ENCODE assay signal across 28 cellular contexts in the genomic region with DNA sequence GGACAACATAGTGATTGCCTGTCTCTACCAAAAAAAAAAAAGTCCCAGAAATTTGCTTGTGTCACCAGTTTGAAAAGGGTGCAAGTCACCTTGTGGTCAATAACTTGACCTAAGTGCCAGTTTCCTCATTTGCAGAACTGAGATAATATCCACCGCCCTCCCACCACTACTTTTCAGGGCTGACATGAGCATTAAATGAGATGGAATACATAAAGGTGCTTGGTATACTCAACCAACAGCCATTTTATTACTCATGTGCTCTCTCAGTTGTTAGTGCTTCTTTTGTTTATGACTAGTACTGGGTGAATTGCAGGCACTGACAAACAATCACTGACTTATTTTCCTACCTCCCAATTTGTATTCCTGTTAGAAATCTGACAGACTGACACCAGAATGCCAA.
"Had no signal": no experiment of that assay in that cellular context is flagged by ENCODE, and none has a peak within 500 bp of the region (broad histone marks: within the 10 kb centered on the region; RNA-seq: fewer than 3 reads in every experiment).

No MANE protein-coding gene starts in this region.

- ATAC-seq: esophagus mucosa; left colon; pancreas; sciatic nerve; stimulated activated memory B cell treated with anti-CD40 and anti-IgM and Interleukin-4, amounts not matched to agents 10 μg/mL and 1 μg/mL and 100 μg/mL, for 72 hours; T-helper 17 cell; WTC11 had no signal

- H3K36me3 ChIP-seq: pancreas, prostate gland, transverse colon had no signal

- H3K9me3 ChIP-seq: pancreas, prostate gland, transverse colon had no signal

- H3K27ac ChIP-seq: pancreas, prostate gland, skin epidermis, transverse colon had no signal

- DNase-seq: activated CD4-positive, alpha-beta T cell treated with anti-CD3 and anti-CD28 coated beads for 1 hour; activated CD8-positive, alpha-beta memory T cell treated with anti-CD3 and anti-CD28 coated beads for 24 hours; activated gamma-delta T cell treated with Interleukin-2 at 50 U/mL for 16 hours; endodermal cell; foreskin fibroblast; head of caudate nucleus; hippocampal formation; immature natural killer cell; kidney; left colon; mammary epithelial cell; nephron progenitor cell; pancreas; retina; stimulated activated CD4-positive, alpha-beta T cell treated with anti-CD3 and anti-CD28 coated beads, Interleukin-12 subunit alpha, Interleukin-12 subunit beta, amount 100 ng/mL, for 4 hours; stimulated activated CD4-positive, alpha-beta T cell treated with anti-CD3 and anti-CD28 coated beads, Interleukin-4, amount 100 ng/mL, for 24 hours; T-helper 17 cell; T1000; transverse colon had no signal

- H3K4me3 ChIP-seq: pancreas, prostate gland, skin epidermis, transverse colon had no signal

- H3K4me3 Mint-ChIP-seq: activated naive CD4-positive, alpha-beta T cell treated with anti-CD3 and anti-CD28 coated beads, Interleukin-2, amount 50 U/mL, for 24 hours; central memory CD8-positive, alpha-beta T cell; dendritic cell treated with granulocyte-macrophage colony-stimulating factor and Interleukin-4, amounts not matched to agents 40 ng/mL and 50 ng/mL, for 4 days; endodermal cell; immature natural killer cell; nephron progenitor cell; stimulated activated memory B cell treated with anti-CD40 and anti-IgM and Interleukin-4, amounts not matched to agents 10 μg/mL and 1 μg/mL and 100 μg/mL, for 72 hours; T-helper 17 cell; WTC11 had no signal

- H3K27ac Mint-ChIP-seq: activated naive CD4-positive, alpha-beta T cell treated with anti-CD3 and anti-CD28 coated beads, Interleukin-2, amount 50 U/mL, for 24 hours; dendritic cell treated with granulocyte-macrophage colony-stimulating factor and Interleukin-4, amounts not matched to agents 40 ng/mL and 50 ng/mL, for 4 days; endodermal cell; immature natural killer cell; nephron progenitor cell; stimulated activated memory B cell treated with anti-CD40 and anti-IgM and Interleukin-4, amounts not matched to agents 10 μg/mL and 1 μg/mL and 100 μg/mL, for 72 hours; T-helper 17 cell; WTC11 had no signal

- H3K27me3 Mint-ChIP-seq: activated naive CD4-positive, alpha-beta T cell treated with anti-CD3 and anti-CD28 coated beads, Interleukin-2, amount 50 U/mL, for 24 hours; dendritic cell treated with granulocyte-macrophage colony-stimulating factor and Interleukin-4, amounts not matched to agents 40 ng/mL and 50 ng/mL, for 4 days had no signal

- H3K4me1 Mint-ChIP-seq: central memory CD8-positive, alpha-beta T cell; endodermal cell; immature natural killer cell; stimulated activated memory B cell treated with anti-CD40 and anti-IgM and Interleukin-4, amounts not matched to agents 10 μg/mL and 1 μg/mL and 100 μg/mL, for 72 hours; T-helper 17 cell; WTC11 had no signal

- H3K36me3 Mint-ChIP-seq: immature natural killer cell; stimulated activated memory B cell treated with anti-CD40 and anti-IgM and Interleukin-4, amounts not matched to agents 10 μg/mL and 1 μg/mL and 100 μg/mL, for 72 hours; WTC11 had no signal

- H3K4me1 ChIP-seq: pancreas, prostate gland had no signal

- H3K27me3 ChIP-seq: pancreas, transverse colon had no signal

- H3K9me3 Mint-ChIP-seq: activated naive CD4-positive, alpha-beta T cell treated with anti-CD3 and anti-CD28 coated beads, Interleukin-2, amount 50 U/mL, for 24 hours; central memory CD8-positive, alpha-beta T cell; dendritic cell treated with granulocyte-macrophage colony-stimulating factor and Interleukin-4, amounts not matched to agents 40 ng/mL and 50 ng/mL, for 4 days; endodermal cell; immature natural killer cell; nephron progenitor cell; stimulated activated memory B cell treated with anti-CD40 and anti-IgM and Interleukin-4, amounts not matched to agents 10 μg/mL and 1 μg/mL and 100 μg/mL, for 72 hours; WTC11 had no signal
